20 cellular contexts compared by ENCODE assay signal in genomic region chr17:4127555-4127954, GRCh38. TPM values are rescaled to one million over a fixed set of nuclear protein-coding genes. Genes with fewer than 3 reads are reported as not detected.
DNase-seq lines count a peak whose midpoint lies in the region; FAIRE-seq and TF ChIP-seq lines count a peak whose summit lies in the region.
"Had no signal": no experiment of that assay in that cellular context is flagged by ENCODE, and none has a peak within 500 bp of the region (broad histone marks: within the 10 kb centered on the region; RNA-seq: fewer than 3 reads in every experiment).

No MANE protein-coding gene starts in this region.

- peaks cover 38% of the 10 kb centered on the region for H3K4me1 Mint-ChIP-seq in activated T-cell treated with anti-CD3 and anti-CD28 coated beads, Interleukin-2, amount 50 U/mL, for 24 hours (ENCODE audit: low read depth)
- H3K4me1 Mint-ChIP-seq in osteocyte (ENCODE audit: unreplicated experiment) (peaks cover 20% of the 10 kb centered on the region), endodermal cell (peaks cover 15% of the 10 kb centered on the region)

- H3K4me3 ChIP-seq in choroid plexus epithelial cell (ENCODE audit: low read depth, low read length): no peak overlapping the region
- H3K4me3 ChIP-seq in endodermal cell (ENCODE audit: low read length): no peak overlapping the region
- H3K4me3 ChIP-seq: HAP-1, PC-9 had no signal

- FAIRE-seq in GM18507 (lab: Jason Lieb, UNC): peak; percentile 39
- FAIRE-seq: A204.1 had no signal

- peak overlapping the region; percentile 79 for H3K27ac Mint-ChIP-seq in activated T-cell treated with anti-CD3 and anti-CD28 coated beads, Interleukin-2, amount 50 U/mL, for 24 hours
- H3K27ac Mint-ChIP-seq in osteocyte (ENCODE audit: unreplicated experiment): peak overlapping the region; percentile 47
- H3K27ac Mint-ChIP-seq in endodermal cell: no peak overlapping the region
- H3K27ac Mint-ChIP-seq: CD4-positive, alpha-beta T cell had no signal

- H3K9me3 Mint-ChIP-seq in activated T-cell treated with anti-CD3 and anti-CD28 coated beads, Interleukin-2, amount 50 U/mL, for 24 hours: no peaks in the 10 kb centered on the region
- no peaks in the 10 kb centered on the region for H3K9me3 Mint-ChIP-seq in osteocyte (ENCODE audit: unreplicated experiment)
- no peaks in the 10 kb centered on the region for H3K9me3 Mint-ChIP-seq in endodermal cell
- H3K9me3 Mint-ChIP-seq: CD4-positive, alpha-beta T cell had no signal

- H3K36me3 Mint-ChIP-seq in activated T-cell treated with anti-CD3 and anti-CD28 coated beads, Interleukin-2, amount 50 U/mL, for 24 hours (ENCODE audit: low read depth): peaks cover 62% of the 10 kb centered on the region
- H3K36me3 Mint-ChIP-seq in osteocyte (ENCODE audit: unreplicated experiment) (peaks cover 5% of the 10 kb centered on the region), endodermal cell (ENCODE audit: low read depth) (peaks cover 27% of the 10 kb centered on the region)

- H3K4me1 ChIP-seq in endodermal cell (ENCODE audit: control insufficient read depth, insufficient read depth, low read length): peaks cover 2% of the 10 kb centered on the region
- H3K4me1 ChIP-seq: Caco-2, HAP-1 had no signal

- no peak overlapping the region for H3K9ac ChIP-seq in endodermal cell (ENCODE audit: extremely low read depth, low read length, poor library complexity, severe bottlenecking)

- TF ChIP-seq CTCF in choroid plexus epithelial cell (conservative IDR thresholded peaks at IDR 0.05; ENCODE audit: low read depth, low read length): no peak
- TF ChIP-seq CTCF in osteocyte (IDR thresholded peaks at IDR 0.05): no peak
- no peak for TF ChIP-seq CTCF in endodermal cell (conservative IDR thresholded peaks at IDR 0.05)

- no peaks in the 10 kb centered on the region for H3K27me3 Mint-ChIP-seq in activated T-cell treated with anti-CD3 and anti-CD28 coated beads, Interleukin-2, amount 50 U/mL, for 24 hours
- H3K27me3 Mint-ChIP-seq in osteocyte (ENCODE audit: unreplicated experiment) (no peaks in the 10 kb centered on the region), endodermal cell (ENCODE audit: insufficient read depth) (no peaks in the 10 kb centered on the region)
- H3K27me3 Mint-ChIP-seq: CD4-positive, alpha-beta T cell had no signal

- no peaks in the 10 kb centered on the region for H3K27me3 ChIP-seq in endodermal cell (ENCODE audit: control insufficient read depth, insufficient read depth, low read length, poor library complexity, severe bottlenecking)

- H3K4me3 Mint-ChIP-seq in activated T-cell treated with anti-CD3 and anti-CD28 coated beads, Interleukin-2, amount 50 U/mL, for 24 hours: no peak overlapping the region
- H3K4me3 Mint-ChIP-seq in osteocyte (ENCODE audit: unreplicated experiment) (no peak overlapping the region), endodermal cell (no peak overlapping the region)
- H3K4me3 Mint-ChIP-seq: CD4-positive, alpha-beta T cell had no signal

- 97 to 100% methylated on average over 6 of the region's 6 CpGs for WGBS in endodermal cell (ENCODE audit: insufficient coverage in 1 of 2, insufficient read length in 1 of 2), 2 experiments

- peaks cover 14% of the 10 kb centered on the region for H3K36me3 ChIP-seq in endodermal cell (ENCODE audit: control insufficient read depth, insufficient read depth, low read length)

- H3K9me3 ChIP-seq in endodermal cell (ENCODE audit: control insufficient read depth, low read length): no peaks in the 10 kb centered on the region
- H3K9me3 ChIP-seq: Caco-2, HAP-1 had no signal

- no peak for DNase-seq in activated T-cell treated with anti-CD3 and anti-CD28 coated beads, Interleukin-2, amount 50 U/mL, for 24 hours
- no peak for DNase-seq in activated T-cell treated with anti-CD3 and anti-CD28 coated beads, Interleukin-2, amount 50 U/mL, for 1 hour
- DNase-seq in GM18507 (ENCODE audit: extremely low spot score, insufficient read length, low read depth): no peak
- peak; percentile 13 for DNase-seq in choroid plexus epithelial cell (ENCODE audit: low read depth)
- DNase-seq in osteocyte (ENCODE audit: extremely low spot score, unreplicated experiment): no peak
- no peak for DNase-seq in T1000 (lab: John Stamatoyannopoulos, UW)
- no peak for DNase-seq in NOMO-1 treated with DMSO at 0.1 percent for 48 hours (lab: John Stamatoyannopoulos, UW; ENCODE audit: unreplicated experiment)
- DNase-seq in endodermal cell: no peak
- DNase-seq: Caco-2; CD4-positive, alpha-beta T cell; GF-D8; NCI-H1105; NCI-H2081 treated with DMSO at 0.1 percent for 48 hours; NCI-H510A; NCI-H774; PC-9; SIG-M5 had no signal

- H3K27ac ChIP-seq in endodermal cell (ENCODE audit: low read depth, low read length): no peak overlapping the region
- H3K27ac ChIP-seq: PC-9, RWPE1 had no signal

RNA-seq across cellular contexts. Expression of gene ZZEF1, which starts 15.3 kb away (rescaled TPM):
- total RNA-seq in osteocyte (47.1 and 52.0 TPM in 2 replicates), endodermal cell (10 to 100 TPM; 21.5 to 29.4 TPM)
- 15.0 TPM for polyA plus RNA-seq in endodermal cell (2013, experiment 1 of 2)
- polyA plus RNA-seq in endodermal cell (2013, experiment 2 of 2): 14.1 TPM

RNA-seq across cellular contexts. Expression of gene CYB5D2, which starts 15.4 kb away (rescaled TPM):
- 22.3 and 26.2 TPM in 2 replicates for total RNA-seq in osteocyte
- 1 to 10 TPM; 6.7 to 6.8 TPM for total RNA-seq in endodermal cell
- polyA plus RNA-seq in endodermal cell (2013, experiment 1 of 2): 18.3 TPM
- 15.6 TPM for polyA plus RNA-seq in endodermal cell (2013, experiment 2 of 2)
